Comparison of ENCODE assay signal across 17 cellular contexts in the genomic region with DNA sequence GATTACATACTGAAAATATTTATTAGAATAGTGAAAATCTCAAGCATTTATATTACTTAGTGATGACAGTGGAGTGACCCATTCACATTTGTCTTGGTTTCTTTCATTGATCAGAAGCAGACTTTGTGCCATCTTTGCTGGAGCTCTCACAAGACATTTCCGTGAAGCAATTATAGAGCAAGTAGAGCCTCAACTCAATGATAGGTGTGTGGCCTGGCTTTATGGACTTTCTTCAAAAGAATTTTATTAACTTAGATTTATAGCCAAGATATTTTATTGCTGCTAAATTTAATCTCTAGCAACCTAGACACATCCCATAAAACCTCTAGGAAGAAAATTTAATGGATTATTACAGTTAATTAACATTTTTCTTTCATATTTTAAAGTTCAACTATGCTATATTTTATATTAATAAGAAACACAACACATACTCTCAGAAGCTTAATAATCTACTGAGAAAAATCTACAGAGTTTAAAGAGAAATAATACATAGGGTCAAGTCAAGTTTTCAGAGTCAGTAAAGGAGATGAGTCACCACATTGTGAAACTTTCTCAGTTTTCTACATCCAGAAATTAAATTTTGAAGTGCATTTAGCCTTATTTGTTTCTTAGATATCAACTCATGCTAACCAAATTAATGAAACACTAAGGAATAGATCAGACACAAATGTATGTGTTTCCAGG.
DNase-seq lines count a peak whose midpoint lies in the region; ATAC-seq and TF ChIP-seq lines count a peak whose summit lies in the region.
"Had no signal": no experiment of that assay in that cellular context is flagged by ENCODE, and none has a peak within 500 bp of the region (broad histone marks: within the 10 kb centered on the region; RNA-seq: fewer than 3 reads in every experiment).

No MANE protein-coding gene starts in this region.

- H3K9ac ChIP-seq in adipocyte (ENCODE audit: low read length) (no peak overlapping the region), skeletal muscle satellite cell (ENCODE audit: low read depth, low read length) (no peak overlapping the region)

- DNase-seq in HT-29 (ENCODE audit: low spot score) (peak; percentile 80), adipocyte (ENCODE audit: low read depth) (peak; percentile 78), fibroblast of the aortic adventitia (ENCODE audit: low read depth) (peak; percentile 68), aorta (no peak), MV-4-11 (lab: John Stamatoyannopoulos, UW) (no peak)
- DNase-seq in effector CD8-positive, alpha-beta T cell (lab: John Stamatoyannopoulos, UW) = no peak
- DNase-seq: activated CD4-positive, alpha-beta T cell treated with anti-CD3 and anti-CD28 coated beads, Interleukin-2, amount 50 U/mL, for 4 hours; activated naive CD4-positive, alpha-beta T cell treated with anti-CD3 and anti-CD28 coated beads, Interleukin-2, amount 50 U/mL, for 16 hours; Caco-2; foreskin melanocyte; left ventricle myocardium inferior; NCI-H1105 treated with DMSO at 0.1 percent for 48 hours; NCI-H69; right lobe of liver; stimulated activated CD4-positive, alpha-beta T cell treated with anti-CD3 and anti-CD28 coated beads, Interleukin-4, amount 100 ng/mL, for 1 hour had no signal

- TF ChIP-seq CTCF in fibroblast of the aortic adventitia (IDR thresholded peaks at IDR 0.05; ENCODE audit: insufficient read depth, low read length) = no peak

- H3K4me1 ChIP-seq in adipocyte (ENCODE audit: control insufficient read depth, insufficient read depth, low read length) (peaks cover 16% of the 10 kb centered on the region), skeletal muscle satellite cell (ENCODE audit: control insufficient read depth, insufficient read depth, low read length) (peaks cover 10% of the 10 kb centered on the region), aorta (ENCODE audit: control insufficient read depth in 1 of 2, insufficient read depth in 2 of 2, low read length in 2 of 2) (no peaks in the 10 kb centered on the region)
- H3K4me1 ChIP-seq: Caco-2, left ventricle myocardium inferior, right lobe of liver had no signal

- WGBS in aorta, 2 donors = 88 to 92% methylated on average over 1 of the region's 1 CpG

- H3K9me3 ChIP-seq in adipocyte (ENCODE audit: control insufficient read depth, low read length) (peaks cover under 1% of the 10 kb centered on the region), skeletal muscle satellite cell (replicated peaks; ENCODE audit: low read length) (no peaks in the 10 kb centered on the region), aorta (ENCODE audit: control insufficient read depth, low read length) (no peaks in the 10 kb centered on the region)
- H3K9me3 ChIP-seq: Caco-2, left ventricle myocardium inferior, right lobe of liver had no signal

- H3K27me3 ChIP-seq in adipocyte (replicated peaks; ENCODE audit: control insufficient read depth, insufficient read depth, low read length) (no peaks in the 10 kb centered on the region), skeletal muscle satellite cell (ENCODE audit: control insufficient read depth, insufficient read depth, low read length) (peaks cover 42% of the 10 kb centered on the region), aorta (ENCODE audit: control insufficient read depth in 1 of 2, insufficient read depth in 2 of 2, low read length in 1 of 2) (no peaks in the 10 kb centered on the region)
- H3K27me3 ChIP-seq: right lobe of liver had no signal

- no peaks in the 10 kb centered on the region for H3K36me3 ChIP-seq in adipocyte (ENCODE audit: control insufficient read depth, insufficient read depth, low read length, severe bottlenecking)
- H3K36me3 ChIP-seq in skeletal muscle satellite cell (ENCODE audit: insufficient read depth, low read length) = no peaks in the 10 kb centered on the region
- no peaks in the 10 kb centered on the region for H3K36me3 ChIP-seq in aorta (ENCODE audit: control insufficient read depth in 1 of 2, insufficient read depth in 2 of 2, low read length in 1 of 2)
- H3K36me3 ChIP-seq: left ventricle myocardium inferior, right lobe of liver had no signal

- H3K27ac ChIP-seq in aorta (ENCODE audit: low read depth in 1 of 2, low read length in 2 of 2) = no peak overlapping the region
- H3K27ac ChIP-seq: left ventricle myocardium inferior, right lobe of liver had no signal

- ATAC-seq in GM18498 (IDR thresholded peaks at IDR 0.05; ENCODE audit: unreplicated experiment) (no peak), aorta (ENCODE audit: low FRiP score) (no peak)
- ATAC-seq: right lobe of liver had no signal

- intact Hi-C loops in aorta (cut with DNase I) = loop anchor here in 1 of 2 donors (5.0 kb wide), 1 partner anchor 123 kb away; no protein-coding TSS in a partner anchor

- peak overlapping the region; percentile 15 for H3K4me2 ChIP-seq in skeletal muscle satellite cell (ENCODE audit: low read length)

- no peak overlapping the region for H3K4me3 ChIP-seq in adipocyte (ENCODE audit: low read length)
- H3K4me3 ChIP-seq in fibroblast of the aortic adventitia (ENCODE audit: low read depth, low read length) = no peak overlapping the region
- no peak overlapping the region for H3K4me3 ChIP-seq in skeletal muscle satellite cell (ENCODE audit: low read length)
- no peak overlapping the region for H3K4me3 ChIP-seq in aorta (ENCODE audit: low read length in 2 of 2)
- H3K4me3 ChIP-seq: left ventricle myocardium inferior, right lobe of liver had no signal

Comparison
In these comparisons a context has a peak if more than half of its experiments do, and no peak if none do; other contexts are left out.
1. DNase-seq: peak in HT-29 (single experiment), adipocyte (single experiment) and fibroblast of the aortic adventitia (single experiment); none in aorta (0 of 2), MV-4-11 (single experiment) and effector CD8-positive, alpha-beta T cell (single experiment).